34 cellular contexts compared by ENCODE assay signal in genomic region chr2:20292984-20293383, GRCh38.
"Had no signal": no experiment of that assay in that cellular context is flagged by ENCODE, and none has a peak within 500 bp of the region (broad histone marks: within the 10 kb centered on the region; RNA-seq: fewer than 3 reads in every experiment).

No MANE protein-coding gene starts in this region.

- H3K27ac Mint-ChIP-seq: activated CD4-positive, alpha-beta memory T cell treated with anti-CD3 and anti-CD28 coated beads for 36 hours; activated CD4-positive, alpha-beta T cell treated with anti-CD3 and anti-CD28 coated beads for 36 hours; activated CD4-positive, alpha-beta T cell treated with anti-CD3 and anti-CD28 coated beads, Interleukin-2, amount 10 ng/mL, durations not matched to agents 24 days and 14 days; activated CD8-positive, alpha-beta memory T cell treated with anti-CD3 and anti-CD28 coated beads, Interleukin-2, amount 10 ng/mL, durations not matched to agents 7 days and 5 days; activated CD8-positive, alpha-beta T cell treated with anti-CD3 and anti-CD28 coated beads, Interleukin-2, amount 10 ng/mL, durations not matched to agents 7 days and 5 days; activated naive CD4-positive, alpha-beta T cell treated with anti-CD3 and anti-CD28 coated beads, Interleukin-2, amount 10 ng/mL, durations not matched to agents 7 days and 5 days; activated naive CD4-positive, alpha-beta T cell treated with anti-CD3 and anti-CD28 coated beads, Interleukin-2, amount 50 U/mL, for 72 hours; activated naive CD8-positive, alpha-beta T cell treated with anti-CD3 and anti-CD28 coated beads, Interleukin-2, amount 10 ng/mL, durations not matched to agents 7 days and 5 days; activated T-helper 1 cell treated with anti-CD3 and anti-CD28 coated beads, Interleukin-12 subunit alpha, Interleukin-12 subunit beta, Interleukin-2, Interleukin-4 antibody, amounts not matched to agents 30 ng/mL and 10 ng/mL and 1 ng/mL, durations not matched to agents 14 hours and 24 hours and 36 hours; activated T-helper 2 cell treated with anti-CD3 and anti-CD28 coated beads, Interferon-gamma antibody, Interleukin-2, Interleukin-4, amounts not matched to agents 10 μg/mL and 5 μg/mL and 100 μg/mL, durations not matched to agents 14 hours and 24 hours and 36 hours; brain; dendritic cell treated with granulocyte-macrophage colony-stimulating factor and Interleukin-4, amounts not matched to agents 40 ng/mL and 50 ng/mL, for 4 days; T-cell; T-helper 1 cell treated with Interleukin-12 subunit alpha and Interleukin-12 subunit beta and Interleukin-4 antibody, amounts not matched to agents 30 μg/mL and 1 μg/mL, for 36 hours; T-helper 2 cell treated with Interferon-gamma antibody and Interleukin-4, amounts not matched to agents 5 μg/mL and 100 μg/mL, for 36 hours had no signal

- H3K9me3 Mint-ChIP-seq: activated CD4-positive, alpha-beta memory T cell treated with anti-CD3 and anti-CD28 coated beads for 36 hours; activated CD4-positive, alpha-beta T cell treated with anti-CD3 and anti-CD28 coated beads, Interleukin-2, amount 10 ng/mL, durations not matched to agents 24 days and 14 days; activated naive CD4-positive, alpha-beta T cell treated with anti-CD3 and anti-CD28 coated beads, Interleukin-2, amount 10 ng/mL, durations not matched to agents 7 days and 5 days; activated naive CD4-positive, alpha-beta T cell treated with anti-CD3 and anti-CD28 coated beads, Interleukin-2, amount 50 U/mL, for 72 hours; activated naive CD8-positive, alpha-beta T cell treated with anti-CD3 and anti-CD28 coated beads, Interleukin-2, amount 10 ng/mL, durations not matched to agents 7 days and 5 days; activated T-helper 1 cell treated with anti-CD3 and anti-CD28 coated beads, Interleukin-12 subunit alpha, Interleukin-12 subunit beta, Interleukin-2, Interleukin-4 antibody, amounts not matched to agents 30 ng/mL and 10 ng/mL and 1 ng/mL, durations not matched to agents 14 hours and 24 hours and 36 hours; activated T-helper 2 cell treated with anti-CD3 and anti-CD28 coated beads, Interferon-gamma antibody, Interleukin-2, Interleukin-4, amounts not matched to agents 10 μg/mL and 5 μg/mL and 100 μg/mL, durations not matched to agents 14 hours and 24 hours and 36 hours; brain; central memory CD8-positive, alpha-beta T cell; dendritic cell treated with granulocyte-macrophage colony-stimulating factor and Interleukin-4, amounts not matched to agents 40 ng/mL and 50 ng/mL, for 4 days; T-cell; T-helper 1 cell treated with Interleukin-12 subunit alpha and Interleukin-12 subunit beta and Interleukin-4 antibody, amounts not matched to agents 30 μg/mL and 1 μg/mL, for 36 hours; T-helper 2 cell treated with Interferon-gamma antibody and Interleukin-4, amounts not matched to agents 5 μg/mL and 100 μg/mL, for 36 hours had no signal

- H3K27me3 ChIP-seq: ascending aorta, breast epithelium, dorsolateral prefrontal cortex, esophagus muscularis mucosa, foreskin keratinocyte, gastroesophageal sphincter, heart right ventricle had no signal

- H3K4me1 ChIP-seq: ascending aorta, breast epithelium, gastroesophageal sphincter had no signal

- H3K27ac ChIP-seq: ascending aorta, breast epithelium, coronary artery, esophagus muscularis mucosa, foreskin keratinocyte, gastroesophageal sphincter, heart right ventricle, WERI-Rb-1 had no signal

- H3K4me1 Mint-ChIP-seq: brain had no signal

- DNase-seq: activated CD4-positive, alpha-beta memory T cell treated with anti-CD3 and anti-CD28 coated beads for 36 hours; activated CD4-positive, alpha-beta T cell treated with anti-CD3 and anti-CD28 coated beads for 36 hours; activated CD4-positive, alpha-beta T cell treated with anti-CD3 and anti-CD28 coated beads, Interleukin-2, amount 10 ng/mL, durations not matched to agents 24 days and 14 days; activated CD4-positive, CD25-positive, alpha-beta regulatory T cell; activated CD4-positive, CD25-positive, alpha-beta regulatory T cell treated with anti-CD3 and anti-CD28 coated beads, Interleukin-2, amount 50 U/mL, for 72 hours; activated CD8-positive, alpha-beta memory T cell treated with anti-CD3 and anti-CD28 coated beads, Interleukin-2, amount 10 ng/mL, durations not matched to agents 7 days and 5 days; activated CD8-positive, alpha-beta memory T cell treated with anti-CD3 and anti-CD28 coated beads, Interleukin-2, amount 50 U/mL, for 4 hours; activated CD8-positive, alpha-beta T cell treated with anti-CD3 and anti-CD28 coated beads, Interleukin-2, amount 10 ng/mL, durations not matched to agents 7 days and 5 days; activated effector memory CD4-positive, alpha-beta T cell treated with anti-CD3 and anti-CD28 coated beads, Interleukin-2, amount 50 U/mL, for 16 hours; activated naive CD4-positive, alpha-beta T cell treated with anti-CD3 and anti-CD28 coated beads, Interleukin-2, amount 10 ng/mL, durations not matched to agents 7 days and 5 days; activated naive CD8-positive, alpha-beta T cell treated with anti-CD3 and anti-CD28 coated beads, Interleukin-2, amount 10 ng/mL, durations not matched to agents 7 days and 5 days; activated T-cell treated with anti-CD3 and anti-CD28 coated beads, Interleukin-2, amount 50 U/mL, for 1 hour; activated T-cell treated with anti-CD3 and anti-CD28 coated beads, Interleukin-2, amount 50 U/mL, for 48 hours; dorsolateral prefrontal cortex; effector memory CD4-positive, alpha-beta T cell; erythroblast; foreskin keratinocyte; heart right ventricle; T-cell; T1000; WERI-Rb-1 had no signal

- H3K27me3 Mint-ChIP-seq: activated CD4-positive, alpha-beta memory T cell treated with anti-CD3 and anti-CD28 coated beads for 36 hours; activated CD4-positive, alpha-beta T cell treated with anti-CD3 and anti-CD28 coated beads for 36 hours; activated CD4-positive, alpha-beta T cell treated with anti-CD3 and anti-CD28 coated beads, Interleukin-2, amount 10 ng/mL, durations not matched to agents 24 days and 14 days; activated CD8-positive, alpha-beta memory T cell treated with anti-CD3 and anti-CD28 coated beads, Interleukin-2, amount 10 ng/mL, durations not matched to agents 7 days and 5 days; activated naive CD4-positive, alpha-beta T cell treated with anti-CD3 and anti-CD28 coated beads, Interleukin-2, amount 10 ng/mL, durations not matched to agents 7 days and 5 days; activated naive CD8-positive, alpha-beta T cell treated with anti-CD3 and anti-CD28 coated beads, Interleukin-2, amount 10 ng/mL, durations not matched to agents 7 days and 5 days; brain; central memory CD8-positive, alpha-beta T cell; dendritic cell treated with granulocyte-macrophage colony-stimulating factor and Interleukin-4, amounts not matched to agents 40 ng/mL and 50 ng/mL, for 4 days; T-cell had no signal

- ATAC-seq: activated CD4-positive, alpha-beta T cell treated with anti-CD3 and anti-CD28 coated beads for 36 hours; activated CD8-positive, alpha-beta memory T cell treated with anti-CD3 and anti-CD28 coated beads, Interleukin-2, amount 10 ng/mL, durations not matched to agents 7 days and 5 days; activated CD8-positive, alpha-beta T cell treated with anti-CD3 and anti-CD28 coated beads, Interleukin-2, amount 10 ng/mL, durations not matched to agents 7 days and 5 days; activated naive CD4-positive, alpha-beta T cell treated with anti-CD3 and anti-CD28 coated beads, Interleukin-2, amount 50 U/mL, for 72 hours; foreskin keratinocyte; gastroesophageal sphincter; heart right ventricle; T-cell had no signal

- H3K4me3 ChIP-seq: ascending aorta, breast epithelium, coronary artery, dorsolateral prefrontal cortex, esophagus muscularis mucosa, gastroesophageal sphincter, heart right ventricle had no signal

- H3K9me3 ChIP-seq: ascending aorta, breast epithelium, esophagus muscularis mucosa, gastroesophageal sphincter, heart right ventricle had no signal

- H3K4me3 Mint-ChIP-seq: activated CD4-positive, alpha-beta memory T cell treated with anti-CD3 and anti-CD28 coated beads for 36 hours; activated CD4-positive, alpha-beta T cell treated with anti-CD3 and anti-CD28 coated beads for 36 hours; activated CD4-positive, alpha-beta T cell treated with anti-CD3 and anti-CD28 coated beads, Interleukin-2, amount 10 ng/mL, durations not matched to agents 24 days and 14 days; activated CD8-positive, alpha-beta memory T cell treated with anti-CD3 and anti-CD28 coated beads, Interleukin-2, amount 10 ng/mL, durations not matched to agents 7 days and 5 days; activated CD8-positive, alpha-beta T cell treated with anti-CD3 and anti-CD28 coated beads, Interleukin-2, amount 10 ng/mL, durations not matched to agents 7 days and 5 days; activated naive CD4-positive, alpha-beta T cell treated with anti-CD3 and anti-CD28 coated beads, Interleukin-2, amount 10 ng/mL, durations not matched to agents 7 days and 5 days; activated naive CD8-positive, alpha-beta T cell treated with anti-CD3 and anti-CD28 coated beads, Interleukin-2, amount 10 ng/mL, durations not matched to agents 7 days and 5 days; activated T-helper 1 cell treated with anti-CD3 and anti-CD28 coated beads, Interleukin-12 subunit alpha, Interleukin-12 subunit beta, Interleukin-2, Interleukin-4 antibody, amounts not matched to agents 30 ng/mL and 10 ng/mL and 1 ng/mL, durations not matched to agents 14 hours and 24 hours and 36 hours; brain; central memory CD8-positive, alpha-beta T cell; dendritic cell treated with granulocyte-macrophage colony-stimulating factor and Interleukin-4, amounts not matched to agents 40 ng/mL and 50 ng/mL, for 4 days; T-cell; T-helper 1 cell treated with Interleukin-12 subunit alpha and Interleukin-12 subunit beta and Interleukin-4 antibody, amounts not matched to agents 30 μg/mL and 1 μg/mL, for 36 hours; T-helper 2 cell treated with Interferon-gamma antibody and Interleukin-4, amounts not matched to agents 5 μg/mL and 100 μg/mL, for 36 hours had no signal
